In the genomic region with DNA sequence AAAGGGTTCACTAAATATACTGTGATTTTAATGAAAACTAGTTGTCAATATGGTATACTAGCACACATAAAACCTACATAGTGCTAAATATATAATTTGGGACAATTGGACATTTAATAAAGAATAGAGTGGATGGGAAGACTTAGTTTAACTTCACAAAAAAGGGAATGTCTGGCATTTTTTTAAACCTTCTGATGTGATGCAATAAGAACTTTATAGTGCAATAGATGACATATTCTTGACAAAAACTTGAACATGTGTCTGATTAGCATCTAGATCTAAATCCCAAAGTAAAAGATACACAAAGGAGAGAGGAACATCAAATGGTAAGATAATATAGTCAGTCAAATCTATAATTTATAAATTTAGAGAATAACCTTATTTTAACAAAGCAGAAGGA, we compare ENCODE assay signal across 29 cellular contexts.
"Had no signal": no experiment of that assay in that cellular context is flagged by ENCODE, and none has a peak within 500 bp of the region (broad histone marks: within the 10 kb centered on the region; RNA-seq: fewer than 3 reads in every experiment).

No MANE protein-coding gene starts in this region.

- DNase-seq: colonic mucosa; dermis blood vessel endothelial cell; effector memory CD4-positive, alpha-beta T cell; foreskin keratinocyte; heart left ventricle; left cardiac atrium; left lung; mesenchymal stem cell; mucosa of descending colon; naive B cell; pancreas; stimulated activated CD4-positive, alpha-beta T cell treated with anti-CD3 and anti-CD28 coated beads, Interleukin-2, amount 100 ng/mL, for 24 hours; stimulated activated CD4-positive, alpha-beta T cell treated with anti-CD3 and anti-CD28 coated beads, Interleukin-4, amount 100 ng/mL, for 24 hours; stimulated activated naive CD8-positive, alpha-beta T cell treated with anti-CD3 and anti-CD28 coated beads, Interleukin-15, Interleukin-2, amounts not matched to agents 100 U/mL and 50 U/mL, for 24 hours; testis; tibial artery had no signal

- H3K9me3 ChIP-seq: colonic mucosa, neutrophil, pancreas, testis, tibial artery had no signal

- H3K4me3 Mint-ChIP-seq: mesothelial cell of epicardium; naive B cell; natural killer cell treated with Interleukin-12 subunit alpha and Interleukin-12 subunit beta and Interleukin-15 and Interleukin-18, amount 100 ng/mL, for 72 hours; neural crest cell; stimulated activated effector memory CD8-positive, alpha-beta T cell treated with anti-CD3 and anti-CD28 coated beads, Interleukin-12 subunit alpha, Interleukin-12 subunit beta, amount 100 ng/mL, for 72 hours; type B pancreatic cell had no signal

- H3K27me3 ChIP-seq: colonic mucosa, esophagus muscularis mucosa, foreskin keratinocyte, gastroesophageal sphincter, heart left ventricle, hepatocyte, left lung, neutrophil, pancreas, testis, tibial artery had no signal

- H3K36me3 Mint-ChIP-seq: stimulated activated effector memory CD8-positive, alpha-beta T cell treated with anti-CD3 and anti-CD28 coated beads, Interleukin-12 subunit alpha, Interleukin-12 subunit beta, amount 100 ng/mL, for 72 hours; type B pancreatic cell had no signal

- H3K4me1 ChIP-seq: colonic mucosa, esophagus muscularis mucosa, foreskin keratinocyte, gastroesophageal sphincter, heart left ventricle, left lung, pancreas, testis, tibial artery had no signal

- H3K27ac ChIP-seq: colonic mucosa, esophagus muscularis mucosa, foreskin keratinocyte, gastroesophageal sphincter, heart left ventricle, hepatocyte, left lung, neutrophil, pancreas, testis, tibial artery had no signal

- H3K36me3 ChIP-seq: colonic mucosa, esophagus muscularis mucosa, gastroesophageal sphincter, heart left ventricle, left lung, neutrophil, pancreas, tibial artery had no signal

- H3K4me3 ChIP-seq: colonic mucosa, esophagus muscularis mucosa, gastroesophageal sphincter, heart left ventricle, hepatocyte, left lung, mucosa of descending colon, pancreas, testis, tibial artery had no signal

- FAIRE-seq: endothelial cell of umbilical vein, islet of Langerhans, pancreas, urothelium cell line had no signal

- H3K27me3 Mint-ChIP-seq: naive B cell; natural killer cell treated with Interleukin-12 subunit alpha and Interleukin-12 subunit beta and Interleukin-15 and Interleukin-18, amount 100 ng/mL, for 72 hours; progenitor cell of endocrine pancreas; type B pancreatic cell had no signal

- H3K4me1 Mint-ChIP-seq: mesothelial cell of epicardium; naive B cell; stimulated activated effector memory CD8-positive, alpha-beta T cell treated with anti-CD3 and anti-CD28 coated beads, Interleukin-12 subunit alpha, Interleukin-12 subunit beta, amount 100 ng/mL, for 72 hours had no signal

- H3K27ac Mint-ChIP-seq: mesothelial cell of epicardium; naive B cell; natural killer cell treated with Interleukin-12 subunit alpha and Interleukin-12 subunit beta and Interleukin-15 and Interleukin-18, amount 100 ng/mL, for 72 hours; progenitor cell of endocrine pancreas; stimulated activated effector memory CD8-positive, alpha-beta T cell treated with anti-CD3 and anti-CD28 coated beads, Interleukin-12 subunit alpha, Interleukin-12 subunit beta, amount 100 ng/mL, for 72 hours; type B pancreatic cell had no signal
